9 cellular contexts compared by ENCODE assay signal in genomic region chr2:10078704-10079191, GRCh38. TPM values are rescaled to one million over a fixed set of nuclear protein-coding genes. Genes with fewer than 3 reads are reported as not detected.
DNase-seq lines count a peak whose midpoint lies in the region; ATAC-seq, FAIRE-seq and TF ChIP-seq lines count a peak whose summit lies in the region.
"Had no signal": no experiment of that assay in that cellular context is flagged by ENCODE, and none has a peak within 500 bp of the region (broad histone marks: within the 10 kb centered on the region; RNA-seq: fewer than 3 reads in every experiment).

No MANE protein-coding gene starts in this region.

- no peak for TF ChIP-seq CTCF in mucosa of descending colon (IDR thresholded peaks at IDR 0.05)

- peaks cover 77% of the 10 kb centered on the region for H3K27me3 Mint-ChIP-seq in activated naive CD4-positive, alpha-beta T cell treated with anti-CD3 and anti-CD28 coated beads for 36 hours (ENCODE audit: low read depth)

- H3K36me3 Mint-ChIP-seq in activated naive CD4-positive, alpha-beta T cell treated with anti-CD3 and anti-CD28 coated beads for 36 hours (ENCODE audit: low read depth) = no peaks in the 10 kb centered on the region

- DNase-seq in activated naive CD4-positive, alpha-beta T cell treated with anti-CD3 and anti-CD28 coated beads for 36 hours = no peak
- DNase-seq in activated naive CD4-positive, alpha-beta T cell treated with Interleukin-2 at 50 U/mL for 16 hours = no peak
- DNase-seq in dedifferentiated amniotic fluid mesenchymal stem cell (ENCODE audit: extremely low spot score) (peak; percentile 38), urothelium cell line (ENCODE audit: low spot score) (peak; percentile 63), mucosa of descending colon (no peak)
- DNase-seq in effector CD8-positive, alpha-beta T cell (lab: John Stamatoyannopoulos, UW) = no peak
- no peak for DNase-seq in activated CD8-positive, alpha-beta memory T cell treated with anti-CD3 and anti-CD28 coated beads for 24 hours
- DNase-seq: SW 1271 had no signal

- H3K4me3 ChIP-seq in muscle layer of colon (ENCODE audit: low read depth in 1 of 2, low read length in 2 of 2) (peak overlapping the region; percentile 51 to 63), mucosa of descending colon (no peak overlapping the region)

- peak overlapping the region; percentile 87 for H3K27ac ChIP-seq in muscle layer of colon (ENCODE audit: low read depth, low read length)

- H3K4me1 ChIP-seq in muscle layer of colon (ENCODE audit: insufficient read depth, low read length) (peaks cover 24% of the 10 kb centered on the region), mucosa of descending colon (ENCODE audit: low read depth) (peaks cover 16% of the 10 kb centered on the region)

- no peaks in the 10 kb centered on the region for H3K9me3 Mint-ChIP-seq in activated naive CD4-positive, alpha-beta T cell treated with anti-CD3 and anti-CD28 coated beads for 36 hours

- CTCF ChIA-PET in activated naive CD4-positive, alpha-beta T cell treated with anti-CD3 and anti-CD28 coated beads for 36 hours (lab: Charles Lee) = interaction anchor here (0.9 to 1.6 kb wide), 4 partner anchors 18 to 357 kb away, joined by 3 to 5 read pairs (median 4); no protein-coding TSS in a partner anchor

- no peak overlapping the region for H3K27ac Mint-ChIP-seq in activated naive CD4-positive, alpha-beta T cell treated with anti-CD3 and anti-CD28 coated beads for 36 hours

- H3K36me3 ChIP-seq in muscle layer of colon (ENCODE audit: insufficient read depth, low read length) (no peaks in the 10 kb centered on the region), mucosa of descending colon (ENCODE audit: low read depth) (no peaks in the 10 kb centered on the region)

- H3K4me3 Mint-ChIP-seq in activated naive CD4-positive, alpha-beta T cell treated with anti-CD3 and anti-CD28 coated beads for 36 hours = peak overlapping the region; percentile 68

- FAIRE-seq in urothelium cell line (lab: Jason Lieb, UNC) = no peak

- H3K27me3 ChIP-seq in muscle layer of colon (ENCODE audit: control insufficient read depth in 1 of 2, insufficient read depth in 2 of 2, low read length in 2 of 2) = peaks cover 6 to 13% of the 10 kb centered on the region in 2 donors

- H3K9ac ChIP-seq in muscle layer of colon (ENCODE audit: low read length) = peak overlapping the region; percentile 45

- H3K4me1 Mint-ChIP-seq in activated naive CD4-positive, alpha-beta T cell treated with anti-CD3 and anti-CD28 coated beads for 36 hours (ENCODE audit: low read depth) = peaks cover 10% of the 10 kb centered on the region

- intact Hi-C loops in activated naive CD4-positive, alpha-beta T cell treated with anti-CD3 and anti-CD28 coated beads for 36 hours (cut with micrococcal nuclease) = no loop called here
- intact Hi-C loops in mucosa of descending colon (cut with DNase I, micrococcal nuclease) = loop anchor here in 1 of 2 donors (10.0 kb wide), 1 partner anchor 356 kb away; no protein-coding TSS in a partner anchor

- H3K9me3 ChIP-seq in muscle layer of colon (ENCODE audit: low read length) = no peaks in the 10 kb centered on the region
- H3K9me3 ChIP-seq in mucosa of descending colon = no peaks in the 10 kb centered on the region

- no peak for ATAC-seq in mucosa of descending colon

RNA-seq across cellular contexts. Expression of gene CYS1, which starts 1.5 kb away (rescaled TPM):
- total RNA-seq in activated naive CD4-positive, alpha-beta T cell treated with anti-CD3 and anti-CD28 coated beads for 36 hours = not detected
- 1 to 10 TPM in 1 of 3 donors, under 1 TPM in 2; 0.58 to 5.1 (median 0.98) TPM for total RNA-seq in mucosa of descending colon

RNA-seq across cellular contexts. Expression of gene KLF11, which starts 35.4 kb away (rescaled TPM):
- total RNA-seq in activated naive CD4-positive, alpha-beta T cell treated with anti-CD3 and anti-CD28 coated beads for 36 hours = 1 to 10 TPM; 3.0 to 3.1 TPM
- 10 to 100 TPM in 2 of 3 donors, 1 to 10 TPM in 1; 5.9 to 34.7 (median 11.9) TPM for total RNA-seq in mucosa of descending colon

RNA-seq across cellular contexts. Expression of gene RRM2, which starts 43.8 kb away (rescaled TPM):
- total RNA-seq in activated naive CD4-positive, alpha-beta T cell treated with anti-CD3 and anti-CD28 coated beads for 36 hours = 100 to 1,000 TPM; 466 to 514 TPM
- 10 to 100 TPM in 2 of 3 donors, 1 to 10 TPM in 1; 8.5 to 65.3 (median 12.5) TPM for total RNA-seq in mucosa of descending colon

Comparison
In these comparisons a context has a peak if more than half of its experiments do, and no peak if none do; other contexts are left out.
1. DNase-seq: peak in dedifferentiated amniotic fluid mesenchymal stem cell (single experiment) and urothelium cell line (single experiment); none in activated naive CD4-positive, alpha-beta T cell treated with anti-CD3 and anti-CD28 coated beads for 36 hours (single experiment), activated naive CD4-positive, alpha-beta T cell treated with Interleukin-2 at 50 U/mL for 16 hours (single experiment), effector CD8-positive, alpha-beta T cell (single experiment), activated CD8-positive, alpha-beta memory T cell treated with anti-CD3 and anti-CD28 coated beads for 24 hours (single experiment) and mucosa of descending colon (0 of 3).
2. RNA of gene RRM2, which starts 43.8 kb away (total RNA-seq): 466 to 514 TPM in activated naive CD4-positive, alpha-beta T cell treated with anti-CD3 and anti-CD28 coated beads for 36 hours; 8.5 to 65.3 TPM in mucosa of descending colon; every median in the first group is over 4 times any median in the second.